Comparison of ENCODE assay signal across 8 cellular contexts in the genomic region with DNA sequence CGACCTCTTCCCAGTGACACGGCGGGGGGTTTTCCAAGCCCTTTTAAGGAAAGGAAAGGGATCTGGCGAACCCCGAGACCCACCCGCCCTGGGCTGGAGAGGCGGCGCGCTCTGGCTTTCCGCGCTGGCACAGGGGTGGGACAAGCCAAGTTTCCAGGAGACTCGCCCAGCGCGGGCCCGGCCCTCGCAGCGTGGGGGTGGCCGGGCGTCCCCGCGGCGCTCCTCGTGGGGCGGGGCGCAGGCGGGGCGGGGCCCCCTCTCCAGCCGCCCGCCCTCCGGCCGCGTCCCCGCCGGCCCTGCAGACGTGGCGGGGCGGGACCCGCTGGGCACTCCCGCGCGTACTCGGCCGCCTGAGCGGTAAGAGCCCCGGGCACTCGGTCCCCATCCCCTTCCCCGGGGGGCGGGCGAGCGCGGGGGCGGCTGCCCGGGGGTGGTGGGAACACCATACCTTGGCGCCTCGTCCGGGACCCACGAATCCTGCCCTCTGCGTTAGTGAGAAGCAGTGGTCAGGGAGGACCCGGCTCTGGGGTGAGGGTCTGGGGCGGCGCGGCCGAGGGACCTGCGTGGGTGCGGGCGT. TPM values are rescaled to one million over a fixed set of nuclear protein-coding genes. Genes with fewer than 3 reads are reported as not detected.
DNase-seq lines count a peak whose midpoint lies in the region; ATAC-seq and TF ChIP-seq lines count a peak whose summit lies in the region.

A gene (plus strand): TSS at position 329 of the 577 bp plus-strand sequence. CDS start 10,273 bp downstream, outside the sequence.

- no peaks in the 10 kb centered on the region for H3K9me3 Mint-ChIP-seq in activated CD4-positive, alpha-beta T cell treated with anti-CD3 and anti-CD28 coated beads for 36 hours (ENCODE audit: low read depth)
- no peaks in the 10 kb centered on the region for H3K9me3 Mint-ChIP-seq in memory B cell

- no peak for TF ChIP-seq CTCF in MM.1S (IDR thresholded peaks at IDR 0.05; ENCODE audit: low read length)

- no peaks in the 10 kb centered on the region for H3K36me3 ChIP-seq in MM.1S (replicated peaks; ENCODE audit: insufficient read depth, low read length)
- H3K36me3 ChIP-seq in subcutaneous abdominal adipose tissue (ENCODE audit: control insufficient read depth in 5 of 5, insufficient read depth in 5 of 5, low read length in 5 of 5): peaks cover 5 to 10% (median 9%) of the 10 kb centered on the region in 5 donors

- CTCF ChIA-PET in activated CD4-positive, alpha-beta T cell treated with anti-CD3 and anti-CD28 coated beads for 36 hours (lab: Charles Lee): interaction anchor here (1.0 to 3.0 kb wide), 6 partner anchors 12 to 267 kb away, joined by 3 to 15 read pairs (median 4); a partner anchor contains a TSS

- POLR2A ChIA-PET in activated CD4-positive, alpha-beta T cell treated with anti-CD3 and anti-CD28 coated beads for 36 hours (lab: Charles Lee): no interaction called here

- intact Hi-C loops in activated CD4-positive, alpha-beta T cell treated with anti-CD3 and anti-CD28 coated beads for 36 hours (cut with DNase I, micrococcal nuclease): no loop called here

- no peaks in the 10 kb centered on the region for H3F3A ChIP-seq in MM.1S (ENCODE audit: insufficient read depth, low read length)

- no peak within 1 kb of the TSS for H3K27ac Mint-ChIP-seq in activated CD4-positive, alpha-beta T cell treated with anti-CD3 and anti-CD28 coated beads for 36 hours
- H3K27ac Mint-ChIP-seq in memory B cell: peak within 1 kb of the TSS; percentile 67

- H4K20me1 ChIP-seq in MM.1S (ENCODE audit: insufficient read depth, low read length): no peaks in the 10 kb centered on the region

- peaks cover 8% of the 10 kb centered on the region for H3K4me1 Mint-ChIP-seq in activated CD4-positive, alpha-beta T cell treated with anti-CD3 and anti-CD28 coated beads for 36 hours
- peaks cover 17% of the 10 kb centered on the region for H3K4me1 Mint-ChIP-seq in memory B cell

- H3K9ac ChIP-seq in MM.1S (ENCODE audit: low read length): peak within 1 kb of the TSS; percentile 75
- peak within 1 kb of the TSS; percentile 64 to 96 (median 86) for H3K9ac ChIP-seq in subcutaneous abdominal adipose tissue (ENCODE audit: low read length in 5 of 5)

- H3K36me3 Mint-ChIP-seq in activated CD4-positive, alpha-beta T cell treated with anti-CD3 and anti-CD28 coated beads for 36 hours (ENCODE audit: low read depth): no peaks in the 10 kb centered on the region
- no peaks in the 10 kb centered on the region for H3K36me3 Mint-ChIP-seq in memory B cell

- H3K4me2 ChIP-seq in MM.1S (ENCODE audit: low read depth, low read length): peak within 1 kb of the TSS; percentile 98

- H3K4me3 ChIP-seq in MM.1S (ENCODE audit: low read length) (peak within 1 kb of the TSS; percentile 80), subcutaneous abdominal adipose tissue (ENCODE audit: low read depth in 1 of 5, low read length in 5 of 5) (peak within 1 kb of the TSS; percentile 77 to 93 (median 84))

- H3K4me3 Mint-ChIP-seq in activated CD4-positive, alpha-beta T cell treated with anti-CD3 and anti-CD28 coated beads for 36 hours: peak within 1 kb of the TSS; percentile 46
- H3K4me3 Mint-ChIP-seq in memory B cell: peak within 1 kb of the TSS; percentile 88

- H3K27ac ChIP-seq in MM.1S (ENCODE audit: low read length): no peak within 1 kb of the TSS
- H3K27ac ChIP-seq in subcutaneous abdominal adipose tissue (ENCODE audit: low read depth, low read length): peak within 1 kb of the TSS; percentile 95

- no peaks in the 10 kb centered on the region for H3K9me2 ChIP-seq in MM.1S (replicated peaks; ENCODE audit: insufficient read depth, low read length)

- ATAC-seq in activated CD4-positive, alpha-beta T cell treated with anti-CD3 and anti-CD28 coated beads for 36 hours: peak; percentile 69
- ATAC-seq in memory B cell (ENCODE audit: low read depth): peak; percentile 91

- no peaks in the 10 kb centered on the region for H3K9me3 ChIP-seq in MM.1S (replicated peaks; ENCODE audit: insufficient read depth, low read length)
- no peaks in the 10 kb centered on the region for H3K9me3 ChIP-seq in subcutaneous abdominal adipose tissue (ENCODE audit: control insufficient read depth in 5 of 5, low read length in 5 of 5)

- H3K4me1 ChIP-seq in MM.1S (ENCODE audit: low read length) (peaks cover 4% of the 10 kb centered on the region), subcutaneous abdominal adipose tissue (ENCODE audit: control insufficient read depth in 5 of 5, insufficient read depth in 5 of 5, low read length in 5 of 5) (peaks cover 2 to 33% (median 27%) of the 10 kb centered on the region in 5 donors)

- peak; percentile 31 for DNase-seq in activated CD4-positive, alpha-beta T cell treated with anti-CD3 and anti-CD28 coated beads for 36 hours
- DNase-seq in activated CD4-positive, alpha-beta T cell treated with anti-CD3 and anti-CD28 coated beads for 1 hour: no peak
- DNase-seq in H4 (ENCODE audit: low spot score) (peak; percentile 75), MM.1S (peak; percentile 73), epidermal melanocyte (ENCODE audit: insufficient read length, low spot score) (peak; percentile 61), memory B cell (ENCODE audit: low spot score in 2 of 2) (peak; percentile 24 to 36)
- peak; percentile 26 to 45 for DNase-seq in activated CD4-positive, alpha-beta T cell treated with anti-CD3 and anti-CD28 coated beads, Interleukin-2, amount 50 U/mL, for 48 hours

- H3K79me2 ChIP-seq in MM.1S (ENCODE audit: low read length): no peaks in the 10 kb centered on the region

- H3K27me3 ChIP-seq in MM.1S (replicated peaks; ENCODE audit: insufficient read depth, low read length): no peaks in the 10 kb centered on the region
- H3K27me3 ChIP-seq in subcutaneous abdominal adipose tissue (ENCODE audit: control insufficient read depth in 5 of 5, insufficient read depth in 4 of 5, low read length in 5 of 5): no peaks in the 10 kb centered on the region

- peaks cover 24% of the 10 kb centered on the region for H3K27me3 Mint-ChIP-seq in activated CD4-positive, alpha-beta T cell treated with anti-CD3 and anti-CD28 coated beads for 36 hours
- H3K27me3 Mint-ChIP-seq in memory B cell: no peaks in the 10 kb centered on the region

- H2AFZ ChIP-seq in MM.1S (ENCODE audit: low read length): peak within 1 kb of the TSS; percentile 89

RNA-seq across cellular contexts. Expression of the gene that starts here (rescaled TPM):
- under 1 TPM; 0.26 to 0.32 TPM for total RNA-seq in activated CD4-positive, alpha-beta T cell treated with anti-CD3 and anti-CD28 coated beads for 36 hours
- total RNA-seq in H4 (2014; rRNA removed; shearing (Covaris generic)): 89.3 and 118 TPM in 2 replicates

Comparison
In these comparisons a context has a peak if more than half of its experiments do, and no peak if none do; other contexts are left out.
1. RNA of the gene that starts here (total RNA-seq): 89.3 to 118 TPM in H4; 0.26 to 0.32 TPM in activated CD4-positive, alpha-beta T cell treated with anti-CD3 and anti-CD28 coated beads for 36 hours; every median in the first group is over 10 times any median in the second.
2. Peak in DNase-seq and ATAC-seq in activated CD4-positive, alpha-beta T cell treated with anti-CD3 and anti-CD28 coated beads for 36 hours; RNA of the gene not detected or under 1 TPM.